Comparison of ENCODE assay signal across 29 cellular contexts in the genomic region with DNA sequence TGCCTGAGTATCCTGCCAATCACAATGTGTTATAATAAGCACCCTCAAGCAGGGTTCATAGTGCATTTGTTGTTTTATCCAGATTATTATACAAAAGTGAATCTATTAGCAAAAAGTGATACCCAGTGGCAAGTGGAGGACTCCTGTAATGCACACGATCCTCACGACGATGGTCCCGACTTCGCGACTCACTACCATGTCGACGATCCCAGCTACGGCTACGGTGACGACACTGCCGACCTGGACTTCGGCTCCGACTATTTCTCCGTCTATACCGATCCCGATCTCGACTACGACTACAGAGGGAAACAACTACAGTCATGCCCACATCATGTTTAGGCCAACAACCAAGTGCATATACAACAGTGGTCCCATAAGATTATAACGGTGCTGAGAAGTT. TPM values are rescaled to one million over a fixed set of nuclear protein-coding genes. Genes with fewer than 3 reads are reported as not detected.
"Had no signal": no experiment of that assay in that cellular context is flagged by ENCODE, and none has a peak within 500 bp of the region (broad histone marks: within the 10 kb centered on the region; RNA-seq: fewer than 3 reads in every experiment).

No MANE protein-coding gene starts in this region.

- H3K9me3 ChIP-seq: colonic mucosa, esophagus squamous epithelium, gastrocnemius medialis, heart right ventricle, left lung, lower lobe of right lung, mucosa of descending colon had no signal

- H3K4me1 Mint-ChIP-seq: endodermal cell, mesothelial cell of epicardium had no signal

- ATAC-seq: effector memory CD8-positive, alpha-beta T cell; esophagus mucosa; gastrocnemius medialis; heart right ventricle; left cardiac atrium; left lung; left ventricle myocardium superior; lower lobe of right lung; mucosa of descending colon had no signal

- H3K27ac ChIP-seq: colonic mucosa, epithelial cell of prostate, esophagus squamous epithelium, gastrocnemius medialis, heart right ventricle, left lung, lower lobe of right lung had no signal

- H3K4me3 Mint-ChIP-seq: dendritic cell treated with granulocyte-macrophage colony-stimulating factor and Interleukin-4, amounts not matched to agents 40 ng/mL and 50 ng/mL, for 4 days; effector memory CD8-positive, alpha-beta T cell; endodermal cell; mesothelial cell of epicardium had no signal

- DNase-seq: colonic mucosa; cortex of kidney; effector CD8-positive, alpha-beta T cell; effector memory CD8-positive, alpha-beta T cell; endodermal cell; erythroblast; esophagus squamous epithelium; foreskin fibroblast; foreskin melanocyte; gastrocnemius medialis; glutamatergic neuron; head of caudate nucleus; heart right ventricle; hippocampal formation; left cardiac atrium; left lung; left ventricle myocardium superior; lower lobe of right lung; mesenchymal stem cell; mucosa of descending colon had no signal

- FAIRE-seq: endometrium, islet of Langerhans, keratinocyte had no signal

- H3K9me3 Mint-ChIP-seq: dendritic cell treated with granulocyte-macrophage colony-stimulating factor and Interleukin-4, amounts not matched to agents 40 ng/mL and 50 ng/mL, for 4 days; effector memory CD8-positive, alpha-beta T cell; endodermal cell; mesothelial cell of epicardium had no signal

- H3K4me3 ChIP-seq: colonic mucosa, esophagus squamous epithelium, gastrocnemius medialis, heart right ventricle, left lung, lower lobe of right lung, mucosa of descending colon had no signal

- H3K4me1 ChIP-seq: colonic mucosa had no signal

- H3K27me3 ChIP-seq: colonic mucosa, esophagus squamous epithelium, gastrocnemius medialis, heart right ventricle, left lung had no signal

- H3K27ac Mint-ChIP-seq: dendritic cell treated with granulocyte-macrophage colony-stimulating factor and Interleukin-4, amounts not matched to agents 40 ng/mL and 50 ng/mL, for 4 days; effector memory CD8-positive, alpha-beta T cell; endodermal cell; mesothelial cell of epicardium had no signal

RNA-seq across cellular contexts. Expression of a gene that starts 23.1 kb away (rescaled TPM):
- total RNA-seq: dermis microvascular lymphatic vessel endothelial cell, glomerular endothelial cell, left ventricle myocardium superior had no signal
